In genomic region chr6:159107451-159108260, GRCh38 we compare ENCODE assay signal across 9 cellular contexts.
DNase-seq lines count a peak whose midpoint lies in the region; ATAC-seq and TF ChIP-seq lines count a peak whose summit lies in the region.
"Had no signal": no experiment of that assay in that cellular context is flagged by ENCODE, and none has a peak within 500 bp of the region (broad histone marks: within the 10 kb centered on the region; RNA-seq: fewer than 3 reads in every experiment).

No MANE protein-coding gene starts in this region.

- H3K4me1 Mint-ChIP-seq in progenitor cell of endocrine pancreas (ENCODE audit: low read depth), result peaks cover 3% of the 10 kb centered on the region

- ATAC-seq in GM19395 (IDR thresholded peaks at IDR 0.05; ENCODE audit: unreplicated experiment), result no peak

- DNase-seq in activated T-cell treated with anti-CD3 and anti-CD28 coated beads for 1 hour (ENCODE audit: low read depth), result peak; percentile 48
- no peak for DNase-seq in activated T-cell treated with anti-CD3 and anti-CD28 coated beads for 4 hours
- peak; percentile 35 to 46 for DNase-seq in activated CD8-positive, alpha-beta memory T cell treated with anti-CD3 and anti-CD28 coated beads for 4 hours (ENCODE audit: low read depth in 2 of 2)
- DNase-seq in kidney tubule cell (ENCODE audit: low spot score), result peak; percentile 12
- no peak for DNase-seq in NCI-H524 treated with DMSO at 0.1 percent for 48 hours (lab: John Stamatoyannopoulos, UW)
- no peak for DNase-seq in progenitor cell of endocrine pancreas (ENCODE audit: low spot score, unreplicated experiment)
- no peak for DNase-seq in sigmoid colon

- no peak for TF ChIP-seq EP300 in sigmoid colon (IDR thresholded peaks at IDR 0.05)

- H3K9me3 ChIP-seq in sigmoid colon, result no peaks in the 10 kb centered on the region

- WGBS in sigmoid colon, 2 donors, result 54 to 85% methylated on average over 19 of the region's 19 CpGs

- no peaks in the 10 kb centered on the region for H3K36me3 ChIP-seq in sigmoid colon

- intact Hi-C loops in sigmoid colon (cut with DNase I), result loop anchor here (10.0 kb wide), 1 partner anchor 403 kb away; no protein-coding TSS in a partner anchor

- TF ChIP-seq POLR2A in sigmoid colon (IDR thresholded peaks at IDR 0.05), result no peak

- no peak overlapping the region for H3K4me3 Mint-ChIP-seq in progenitor cell of endocrine pancreas (ENCODE audit: low read depth)

- no peak overlapping the region for H3K27ac ChIP-seq in sigmoid colon
- H3K27ac ChIP-seq: C4-2B had no signal

- TF ChIP-seq CTCF in progenitor cell of endocrine pancreas (IDR thresholded peaks at IDR 0.05; ENCODE audit: unreplicated experiment), result no peak
- no peak for TF ChIP-seq CTCF in sigmoid colon (IDR thresholded peaks at IDR 0.05)

- no peaks in the 10 kb centered on the region for H3K36me3 Mint-ChIP-seq in progenitor cell of endocrine pancreas (ENCODE audit: insufficient read depth)

- H3K4me3 ChIP-seq in sigmoid colon, result no peak overlapping the region

- peaks cover 11% of the 10 kb centered on the region for H3K27me3 Mint-ChIP-seq in progenitor cell of endocrine pancreas

- no peak overlapping the region for H3K27ac Mint-ChIP-seq in progenitor cell of endocrine pancreas

- no peaks in the 10 kb centered on the region for H3K9me3 Mint-ChIP-seq in progenitor cell of endocrine pancreas (ENCODE audit: low read depth)

- no peaks in the 10 kb centered on the region for H3K27me3 ChIP-seq in sigmoid colon

- peaks cover 0 to 6% (median 2%) of the 10 kb centered on the region in 4 donors for H3K4me1 ChIP-seq in sigmoid colon

Comparison
In these comparisons a context has a peak if more than half of its experiments do, and no peak if none do; other contexts are left out.
1. DNase-seq: peak in activated T-cell treated with anti-CD3 and anti-CD28 coated beads for 1 hour (single experiment), activated CD8-positive, alpha-beta memory T cell treated with anti-CD3 and anti-CD28 coated beads for 4 hours (2 of 2) and kidney tubule cell (single experiment); none in activated T-cell treated with anti-CD3 and anti-CD28 coated beads for 4 hours (single experiment), NCI-H524 treated with DMSO at 0.1 percent for 48 hours (single experiment), progenitor cell of endocrine pancreas (single experiment) and sigmoid colon (single experiment).